ENCODE assay signal across 2 cellular contexts in the genomic region with DNA sequence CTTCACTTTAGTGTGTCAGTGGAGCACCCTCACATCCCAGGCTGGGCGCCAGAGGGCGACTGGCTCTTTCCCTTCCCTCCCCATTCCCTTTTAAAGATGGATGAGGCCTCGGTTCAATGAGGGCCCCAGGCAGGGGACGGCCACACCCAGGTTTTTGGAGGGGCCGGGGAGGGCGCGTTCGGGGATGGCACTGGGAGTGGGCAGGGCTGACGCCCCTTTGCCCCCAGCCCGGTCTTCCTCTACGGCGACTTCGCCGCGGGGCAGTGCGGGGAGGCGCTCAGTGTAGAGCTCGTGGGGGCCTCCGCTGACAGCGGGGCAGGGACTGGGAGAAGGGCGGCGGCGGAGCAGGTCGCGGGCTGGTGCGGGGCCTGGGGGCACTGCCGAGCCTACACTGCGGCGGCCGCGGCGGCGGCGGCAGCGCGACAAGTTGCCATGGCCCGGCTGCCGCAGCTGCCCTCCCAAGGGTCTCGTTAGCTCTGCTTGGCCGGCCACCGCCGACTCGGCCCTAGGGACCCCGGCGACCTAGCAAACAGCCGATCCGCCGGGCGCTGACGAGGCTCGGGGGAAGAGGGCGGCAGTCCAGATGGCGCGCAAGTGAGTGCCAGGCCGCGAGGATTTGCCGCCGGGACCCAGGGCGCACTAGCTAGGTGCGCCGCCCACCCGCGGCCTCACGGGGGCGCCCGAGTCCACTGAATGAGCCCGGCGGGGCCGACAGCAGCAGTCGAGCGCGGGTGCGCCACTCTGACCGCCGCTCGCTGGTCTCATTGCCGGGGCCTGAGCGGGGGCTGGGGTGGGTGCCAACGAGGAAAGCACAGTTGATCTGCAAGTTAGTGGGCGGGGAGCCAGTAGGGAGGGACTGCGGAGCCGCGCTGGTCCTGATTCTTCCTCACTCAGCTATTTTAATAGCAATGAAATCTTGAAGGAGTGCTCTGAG.
TF ChIP-seq lines count a peak whose summit lies in the region.

No MANE protein-coding gene starts in this region.

TF ChIP-seq in HCT116, 20 proteins besides CTCF, POLR2A, EP300 and RAD21 (continued from another document):
- TF ChIP-seq SP1 (IDR thresholded peaks at IDR 0.05; ENCODE audit: low read depth) (no peak), EGR1 (IDR thresholded peaks at IDR 0.05; ENCODE audit: low read depth) (peak; percentile 64), SIN3A (IDR thresholded peaks at IDR 0.05; ENCODE audit: low read depth) (no peak), JUND (IDR thresholded peaks at IDR 0.05) (no peak)
- TF ChIP-seq, protein P1, sequence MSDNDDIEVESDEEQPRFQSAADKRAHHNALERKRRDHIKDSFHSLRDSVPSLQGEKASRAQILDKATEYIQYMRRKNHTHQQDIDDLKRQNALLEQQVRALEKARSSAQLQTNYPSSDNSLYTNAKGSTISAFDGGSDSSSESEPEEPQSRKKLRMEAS (IDR thresholded peaks at IDR 0.05): 0 out of 2 replicates have a peak, but pooled peaks have one; percentile 19
TF ChIP-seq in HCT116: peak in this region for 3.

TF ChIP-seq in SK-N-SH, 30 proteins besides CTCF, POLR2A, EP300 and RAD21 (continued from another document):
- TF ChIP-seq YY1 (IDR thresholded peaks at IDR 0.05; ENCODE audit: low read depth): no peak
- TF ChIP-seq, protein P1 (IDR thresholded peaks at IDR 0.05; ENCODE audit: low read depth): peak; percentile 51; the same call in 1 of the 2 replicates
- TF ChIP-seq POLR2AphosphoS5 (IDR thresholded peaks at IDR 0.05; ENCODE audit: low read depth, low read length): no peak
- no peak for TF ChIP-seq RCOR1 (IDR thresholded peaks at IDR 0.05; ENCODE audit: low read length)
- TF ChIP-seq, protein P2, sequence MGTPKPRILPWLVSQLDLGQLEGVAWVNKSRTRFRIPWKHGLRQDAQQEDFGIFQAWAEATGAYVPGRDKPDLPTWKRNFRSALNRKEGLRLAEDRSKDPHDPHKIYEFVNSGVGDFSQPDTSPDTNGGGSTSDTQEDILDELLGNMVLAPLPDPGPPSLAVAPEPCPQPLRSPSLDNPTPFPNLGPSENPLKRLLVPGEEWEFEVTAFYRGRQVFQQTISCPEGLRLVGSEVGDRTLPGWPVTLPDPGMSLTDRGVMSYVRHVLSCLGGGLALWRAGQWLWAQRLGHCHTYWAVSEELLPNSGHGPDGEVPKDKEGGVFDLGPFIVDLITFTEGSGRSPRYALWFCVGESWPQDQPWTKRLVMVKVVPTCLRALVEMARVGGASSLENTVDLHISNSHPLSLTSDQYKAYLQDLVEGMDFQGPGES (IDR thresholded peaks at IDR 0.05; ENCODE audit: low read depth, low read length): no peak
- peak; percentile 67 for TF ChIP-seq SMC3 (IDR thresholded peaks at IDR 0.05; ENCODE audit: low read depth, low read length)
- no peak for TF ChIP-seq FOSL2 (IDR thresholded peaks at IDR 0.05; ENCODE audit: borderline replicate concordance, low read depth)
- peak; percentile 10; the same call in 1 of the 2 replicates for TF ChIP-seq TCF12 (IDR thresholded peaks at IDR 0.05)
- no peak for TF ChIP-seq SIN3A (IDR thresholded peaks at IDR 0.05; ENCODE audit: borderline replicate concordance, low read depth, low read length)
- TF ChIP-seq, protein P3, sequence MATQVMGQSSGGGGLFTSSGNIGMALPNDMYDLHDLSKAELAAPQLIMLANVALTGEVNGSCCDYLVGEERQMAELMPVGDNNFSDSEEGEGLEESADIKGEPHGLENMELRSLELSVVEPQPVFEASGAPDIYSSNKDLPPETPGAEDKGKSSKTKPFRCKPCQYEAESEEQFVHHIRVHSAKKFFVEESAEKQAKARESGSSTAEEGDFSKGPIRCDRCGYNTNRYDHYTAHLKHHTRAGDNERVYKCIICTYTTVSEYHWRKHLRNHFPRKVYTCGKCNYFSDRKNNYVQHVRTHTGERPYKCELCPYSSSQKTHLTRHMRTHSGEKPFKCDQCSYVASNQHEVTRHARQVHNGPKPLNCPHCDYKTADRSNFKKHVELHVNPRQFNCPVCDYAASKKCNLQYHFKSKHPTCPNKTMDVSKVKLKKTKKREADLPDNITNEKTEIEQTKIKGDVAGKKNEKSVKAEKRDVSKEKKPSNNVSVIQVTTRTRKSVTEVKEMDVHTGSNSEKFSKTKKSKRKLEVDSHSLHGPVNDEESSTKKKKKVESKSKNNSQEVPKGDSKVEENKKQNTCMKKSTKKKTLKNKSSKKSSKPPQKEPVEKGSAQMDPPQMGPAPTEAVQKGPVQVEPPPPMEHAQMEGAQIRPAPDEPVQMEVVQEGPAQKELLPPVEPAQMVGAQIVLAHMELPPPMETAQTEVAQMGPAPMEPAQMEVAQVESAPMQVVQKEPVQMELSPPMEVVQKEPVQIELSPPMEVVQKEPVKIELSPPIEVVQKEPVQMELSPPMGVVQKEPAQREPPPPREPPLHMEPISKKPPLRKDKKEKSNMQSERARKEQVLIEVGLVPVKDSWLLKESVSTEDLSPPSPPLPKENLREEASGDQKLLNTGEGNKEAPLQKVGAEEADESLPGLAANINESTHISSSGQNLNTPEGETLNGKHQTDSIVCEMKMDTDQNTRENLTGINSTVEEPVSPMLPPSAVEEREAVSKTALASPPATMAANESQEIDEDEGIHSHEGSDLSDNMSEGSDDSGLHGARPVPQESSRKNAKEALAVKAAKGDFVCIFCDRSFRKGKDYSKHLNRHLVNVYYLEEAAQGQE (IDR thresholded peaks at IDR 0.05; ENCODE audit: low read depth, low read length): no peak
- TF ChIP-seq GABPA (IDR thresholded peaks at IDR 0.05; ENCODE audit: low read depth): no peak
- no peak for TF ChIP-seq EZH2phosphoT487 (IDR thresholded peaks at IDR 0.05; ENCODE audit: borderline replicate concordance, low read depth)
